15 cellular contexts compared by ENCODE assay signal in the genomic region with DNA sequence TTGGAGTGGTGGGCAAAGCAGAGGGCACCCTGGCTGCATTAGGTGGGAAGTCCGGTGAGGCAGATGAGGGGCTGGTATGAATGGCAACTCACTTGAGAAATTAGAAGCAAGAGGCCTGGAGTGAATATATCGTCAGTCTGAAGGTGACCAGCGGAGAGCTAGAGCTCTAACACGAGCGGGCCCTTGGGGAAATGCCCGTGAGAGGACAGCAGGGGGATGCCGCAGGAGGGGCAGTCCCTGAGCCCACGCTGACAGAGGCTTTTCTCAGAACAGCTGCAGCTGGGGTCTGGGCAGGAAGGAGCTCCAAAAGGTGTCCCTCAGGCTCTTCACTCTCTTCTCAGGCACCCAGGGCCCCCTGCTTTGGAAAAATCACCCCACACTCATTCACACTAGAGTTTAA.
"Had no signal": no experiment of that assay in that cellular context is flagged by ENCODE, and none has a peak within 500 bp of the region (broad histone marks: within the 10 kb centered on the region; RNA-seq: fewer than 3 reads in every experiment).

No MANE protein-coding gene starts in this region.

- H3K36me3 Mint-ChIP-seq: activated CD4-positive, alpha-beta memory T cell treated with anti-CD3 and anti-CD28 coated beads for 36 hours; activated naive CD8-positive, alpha-beta T cell; natural killer cell treated with Interleukin-12 subunit alpha and Interleukin-12 subunit beta and Interleukin-15 and Interleukin-18, amount 100 ng/mL, for 72 hours had no signal

- H3K27me3 ChIP-seq: dorsolateral prefrontal cortex, esophagus muscularis mucosa, stomach had no signal

- H3K36me3 ChIP-seq: esophagus muscularis mucosa, stomach, thoracic aorta had no signal

- DNase-seq: activated CD4-positive, alpha-beta memory T cell treated with anti-CD3 and anti-CD28 coated beads for 36 hours; activated effector memory CD4-positive, alpha-beta T cell treated with anti-CD3 and anti-CD28 coated beads, Interleukin-2, amount 50 U/mL, for 16 hours; activated T-cell treated with anti-CD3 and anti-CD28 coated beads, Interleukin-2, amount 50 U/mL, for 4 hours; amygdala; foreskin fibroblast; occipital lobe; stimulated activated CD4-positive, alpha-beta T cell treated with anti-CD3 and anti-CD28 coated beads, Interleukin-2, amount 100 ng/mL, for 48 hours; stomach had no signal

- H3K4me3 Mint-ChIP-seq: activated CD4-positive, alpha-beta memory T cell treated with anti-CD3 and anti-CD28 coated beads for 36 hours; activated naive CD8-positive, alpha-beta T cell; activated T-cell treated with anti-CD3 and anti-CD28 coated beads, Interleukin-2, amount 50 U/mL, for 4 hours; natural killer cell treated with Interleukin-12 subunit alpha and Interleukin-12 subunit beta and Interleukin-15 and Interleukin-18, amount 100 ng/mL, for 72 hours; T-helper 2 cell treated with Interferon-gamma antibody and Interleukin-4, amounts not matched to agents 5 μg/mL and 100 μg/mL, for 36 hours had no signal

- H3K27me3 Mint-ChIP-seq: activated naive CD8-positive, alpha-beta T cell had no signal

- ATAC-seq: activated CD4-positive, CD25-positive, alpha-beta regulatory T cell treated with anti-CD3 and anti-CD28 coated beads, Interleukin-2, amount 50 U/mL, for 24 hours; activated T-cell treated with anti-CD3 and anti-CD28 coated beads, Interleukin-2, amount 50 U/mL, for 4 hours; natural killer cell treated with Interleukin-12 subunit alpha and Interleukin-12 subunit beta and Interleukin-15 and Interleukin-18, amount 100 ng/mL, for 72 hours had no signal

- H3K27ac Mint-ChIP-seq: activated CD4-positive, alpha-beta memory T cell treated with anti-CD3 and anti-CD28 coated beads for 36 hours; activated naive CD8-positive, alpha-beta T cell; T-helper 2 cell treated with Interferon-gamma antibody and Interleukin-4, amounts not matched to agents 5 μg/mL and 100 μg/mL, for 36 hours had no signal

- H3K4me3 ChIP-seq: dorsolateral prefrontal cortex, esophagus muscularis mucosa, stomach, thoracic aorta had no signal

- H3K9me3 Mint-ChIP-seq: activated CD4-positive, alpha-beta memory T cell treated with anti-CD3 and anti-CD28 coated beads for 36 hours; activated T-cell treated with anti-CD3 and anti-CD28 coated beads, Interleukin-2, amount 50 U/mL, for 4 hours; natural killer cell treated with Interleukin-12 subunit alpha and Interleukin-12 subunit beta and Interleukin-15 and Interleukin-18, amount 100 ng/mL, for 72 hours; T-helper 2 cell treated with Interferon-gamma antibody and Interleukin-4, amounts not matched to agents 5 μg/mL and 100 μg/mL, for 36 hours had no signal

- H3K27ac ChIP-seq: dorsolateral prefrontal cortex, esophagus muscularis mucosa, stomach, thoracic aorta had no signal

- H3K9me3 ChIP-seq: esophagus muscularis mucosa, stomach, thoracic aorta had no signal
